Comparison of ENCODE assay signal across 15 cellular contexts in the genomic region with DNA sequence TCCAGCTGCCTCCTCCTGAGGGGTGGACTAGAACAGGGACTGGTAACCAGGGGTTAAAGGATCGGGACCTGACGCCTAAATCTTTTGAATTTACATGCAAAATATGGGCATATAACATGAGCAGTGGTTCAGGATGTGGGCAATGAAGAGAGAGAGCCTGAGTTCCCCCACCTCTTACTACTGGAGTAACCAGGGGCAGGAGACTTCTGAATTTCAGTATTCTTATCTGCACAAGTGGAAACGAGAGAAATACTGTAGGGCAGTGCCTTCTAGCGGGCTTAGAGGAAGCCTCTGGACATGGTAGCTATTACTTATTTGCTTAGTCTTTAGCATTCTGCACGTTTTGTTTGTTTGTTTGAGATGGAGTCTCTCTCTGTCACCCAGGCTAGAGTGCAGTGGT. TPM values are rescaled to one million over a fixed set of nuclear protein-coding genes. Genes with fewer than 3 reads are reported as not detected.
DNase-seq lines count a peak whose midpoint lies in the region; ATAC-seq and TF ChIP-seq lines count a peak whose summit lies in the region.
"Had no signal": no experiment of that assay in that cellular context is flagged by ENCODE, and none has a peak within 500 bp of the region (broad histone marks: within the 10 kb centered on the region; RNA-seq: fewer than 3 reads in every experiment).

No MANE protein-coding gene starts in this region.

- H3K27ac ChIP-seq in brain microvascular endothelial cell = no peak overlapping the region
- H3K27ac ChIP-seq in parathyroid adenoma = no peak overlapping the region
- H3K27ac ChIP-seq in gastroesophageal sphincter = no peak overlapping the region
- no peak overlapping the region for H3K27ac ChIP-seq in aorta (ENCODE audit: low read depth in 1 of 2, low read length in 2 of 2)
- H3K27ac ChIP-seq: SJCRH30, skin epidermis, thoracic aorta had no signal

- peak overlapping the region; percentile 2 for H2AFZ ChIP-seq in parathyroid adenoma

- H3K27me3 ChIP-seq in brain microvascular endothelial cell (replicated peaks) = no peaks in the 10 kb centered on the region
- no peaks in the 10 kb centered on the region for H3K27me3 ChIP-seq in parathyroid adenoma (ENCODE audit: control insufficient read depth, insufficient read depth, low read length)
- H3K27me3 ChIP-seq in gastroesophageal sphincter = no peaks in the 10 kb centered on the region
- no peaks in the 10 kb centered on the region for H3K27me3 ChIP-seq in aorta (ENCODE audit: control insufficient read depth in 1 of 2, insufficient read depth in 2 of 2, low read length in 1 of 2)

- no peak for TF ChIP-seq EP300 in gastroesophageal sphincter (IDR thresholded peaks at IDR 0.05)

- no peak for TF ChIP-seq POLR2A in gastroesophageal sphincter (IDR thresholded peaks at IDR 0.05)

- TF ChIP-seq CTCF in GM12873 (IDR thresholded peaks at IDR 0.05; ENCODE audit: insufficient read depth, low read depth, low read length, missing control alignments) (peak; percentile 11), brain microvascular endothelial cell (IDR thresholded peaks at IDR 0.05; ENCODE audit: low read depth, low read length, missing control alignments) (peak; percentile 34), parathyroid adenoma (IDR thresholded peaks at IDR 0.05) (peak; percentile 26), gastroesophageal sphincter (IDR thresholded peaks at IDR 0.05) (no peak)

- no peak overlapping the region for H3K9ac ChIP-seq in parathyroid adenoma

- H3K4me1 ChIP-seq in parathyroid adenoma = peaks cover 14% of the 10 kb centered on the region
- peaks cover 0 to 14% (median 7%) of the 10 kb centered on the region in 3 donors for H3K4me1 ChIP-seq in gastroesophageal sphincter
- no peaks in the 10 kb centered on the region for H3K4me1 ChIP-seq in aorta (ENCODE audit: control insufficient read depth in 1 of 2, insufficient read depth in 2 of 2, low read length in 2 of 2)

- no peak overlapping the region for H3K4me2 ChIP-seq in parathyroid adenoma (ENCODE audit: low read length)

- intact Hi-C loops in aorta (cut with DNase I) = no loop called here

- H3K36me3 ChIP-seq in brain microvascular endothelial cell (replicated peaks) = no peaks in the 10 kb centered on the region
- no peaks in the 10 kb centered on the region for H3K36me3 ChIP-seq in parathyroid adenoma (ENCODE audit: control insufficient read depth, insufficient read depth, low read length)
- H3K36me3 ChIP-seq in gastroesophageal sphincter = no peaks in the 10 kb centered on the region
- no peaks in the 10 kb centered on the region for H3K36me3 ChIP-seq in aorta (ENCODE audit: control insufficient read depth in 1 of 2, insufficient read depth in 2 of 2, low read length in 1 of 2)
- H3K36me3 ChIP-seq: SJCRH30, thoracic aorta had no signal

- in situ Hi-C loops in brain microvascular endothelial cell (cut with HindIII; ENCODE audit: low pct_ligation_motif_present, low sequenced_read_pairs) = no loop called here

- DNase-seq in NCI-H774 (lab: John Stamatoyannopoulos, UW) = peak; percentile 34
- DNase-seq in brain microvascular endothelial cell = no peak
- no peak for DNase-seq in stimulated activated CD4-positive, alpha-beta T cell treated with anti-CD3 and anti-CD28 coated beads, Interleukin-4, amount 100 ng/mL, for 4 hours
- DNase-seq in aorta = no peak
- DNase-seq: anterior cingulate cortex, NCI-H1092 had no signal

- H3K4me3 ChIP-seq in brain microvascular endothelial cell (ENCODE audit: low read depth, low read length) (no peak overlapping the region), parathyroid adenoma (ENCODE audit: low read depth, low read length) (no peak overlapping the region), gastroesophageal sphincter (no peak overlapping the region), aorta (ENCODE audit: low read length in 2 of 2) (no peak overlapping the region)
- H3K4me3 ChIP-seq: SJCRH30, skin epidermis, thoracic aorta had no signal

- H3K9me3 ChIP-seq in parathyroid adenoma (ENCODE audit: control insufficient read depth, low read length) = no peaks in the 10 kb centered on the region
- no peaks in the 10 kb centered on the region for H3K9me3 ChIP-seq in gastroesophageal sphincter
- no peaks in the 10 kb centered on the region for H3K9me3 ChIP-seq in aorta (ENCODE audit: control insufficient read depth, low read length)
- H3K9me3 ChIP-seq: SJCRH30, thoracic aorta had no signal

- ATAC-seq in gastroesophageal sphincter (no peak), aorta (ENCODE audit: low FRiP score) (no peak), GM21367 (IDR thresholded peaks at IDR 0.05; ENCODE audit: unreplicated experiment) (no peak)

- no peaks in the 10 kb centered on the region for H3K79me2 ChIP-seq in parathyroid adenoma

- 65 to 74% methylated on average over 5 of the region's 5 CpGs for WGBS in gastroesophageal sphincter (ENCODE audit: low coverage in 1 of 2), 2 donors
- 61 to 62% methylated on average over 5 of the region's 5 CpGs for WGBS in aorta, 2 donors

RNA-seq across cellular contexts. Expression of a gene that starts 26.3 kb away (rescaled TPM):
- total RNA-seq in gastroesophageal sphincter (10 to 100 TPM; 46.6 to 77.8 (median 57.8) TPM), aorta (10 to 100 TPM; 22.4 to 29.5 TPM)
- 10 to 100 TPM; 22.5 to 61.6 TPM for polyA plus RNA-seq in aorta

RNA-seq across cellular contexts. Expression of a gene that starts 29.2 kb away (rescaled TPM):
- not detected for total RNA-seq in gastroesophageal sphincter
- total RNA-seq in aorta = not detected
- not detected for polyA plus RNA-seq in aorta
- total RNA-seq: lower leg skin, neural crest cell, SJCRH30, thoracic aorta had no signal

RNA-seq across cellular contexts. Expression of a gene that starts 32.1 kb away (rescaled TPM):
- total RNA-seq in gastroesophageal sphincter (1 to 10 TPM in 3 of 4 donors, under 1 TPM in 1; 0.54 to 3.5 (median 2.6) TPM), aorta (1 to 10 TPM; 2.3 to 4.4 TPM)
- under 1 TPM in 1 of 2 donors, not detected in 1; 0.05 TPM for polyA plus RNA-seq in aorta
- total RNA-seq: SJCRH30 had no signal

RNA-seq across cellular contexts. Expression of a gene that starts 37.8 kb away (rescaled TPM):
- total RNA-seq in gastroesophageal sphincter = under 1 TPM in 1 of 4 donors, not detected in 3; 0.27 TPM
- total RNA-seq in aorta = 1 to 10 TPM in 1 of 2 donors, under 1 TPM in 1; 0.66 to 1.6 TPM
- under 1 TPM in 1 of 2 donors, not detected in 1; 0.10 TPM for polyA plus RNA-seq in aorta
- total RNA-seq: lower leg skin, SJCRH30, thoracic aorta had no signal

RNA-seq across cellular contexts. Expression of a gene that starts 44.1 kb away (rescaled TPM):
- total RNA-seq in gastroesophageal sphincter = 10 to 100 TPM in 3 of 4 donors, 1 to 10 TPM in 1; 9.8 to 16.4 (median 10.3) TPM
- total RNA-seq in aorta = 10 to 100 TPM; 15.4 to 31.2 TPM
- 1 to 10 TPM; 1.8 to 3.4 TPM for polyA plus RNA-seq in aorta

Comparison
In these comparisons a context has a peak if more than half of its experiments do, and no peak if none do; other contexts are left out.
1. CTCF ChIP-seq: peak in GM12873 (single experiment), brain microvascular endothelial cell (single experiment) and parathyroid adenoma (single experiment); none in gastroesophageal sphincter (0 of 4).